Comparison of ENCODE assay signal across 1 cellular context in the genomic region with DNA sequence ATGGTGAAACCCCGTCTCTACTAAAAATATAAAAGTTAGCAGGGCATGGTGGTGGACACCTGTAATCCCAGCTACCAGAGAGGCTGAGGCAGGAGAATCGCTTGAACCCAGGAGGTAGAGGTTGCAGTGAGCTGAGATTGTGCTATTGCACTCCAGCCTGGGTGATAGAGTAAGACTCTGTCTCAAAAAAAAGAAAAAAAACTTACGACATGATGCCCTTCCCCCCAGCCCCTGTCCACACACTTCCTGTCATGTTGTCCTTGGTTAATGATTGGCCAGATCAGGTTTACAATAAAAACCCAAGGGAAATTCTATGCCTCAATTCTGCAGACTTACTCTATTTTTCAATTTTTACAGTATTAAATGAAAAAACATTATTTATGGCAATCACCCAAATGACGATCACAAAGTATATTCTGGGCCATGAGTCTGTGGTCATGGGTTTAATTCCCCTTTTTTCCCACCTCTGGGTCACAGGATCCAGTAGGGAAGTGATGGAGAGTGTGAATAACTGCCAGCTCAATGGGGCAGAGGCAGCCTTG.
TF ChIP-seq lines count a peak whose summit lies in the region.

No MANE protein-coding gene starts in this region.

TF ChIP-seq in HepG2, 621 proteins besides CTCF, POLR2A, EP300 and RAD21 (continued from another document and continues in another):
- TF ChIP-seq, protein P1, sequence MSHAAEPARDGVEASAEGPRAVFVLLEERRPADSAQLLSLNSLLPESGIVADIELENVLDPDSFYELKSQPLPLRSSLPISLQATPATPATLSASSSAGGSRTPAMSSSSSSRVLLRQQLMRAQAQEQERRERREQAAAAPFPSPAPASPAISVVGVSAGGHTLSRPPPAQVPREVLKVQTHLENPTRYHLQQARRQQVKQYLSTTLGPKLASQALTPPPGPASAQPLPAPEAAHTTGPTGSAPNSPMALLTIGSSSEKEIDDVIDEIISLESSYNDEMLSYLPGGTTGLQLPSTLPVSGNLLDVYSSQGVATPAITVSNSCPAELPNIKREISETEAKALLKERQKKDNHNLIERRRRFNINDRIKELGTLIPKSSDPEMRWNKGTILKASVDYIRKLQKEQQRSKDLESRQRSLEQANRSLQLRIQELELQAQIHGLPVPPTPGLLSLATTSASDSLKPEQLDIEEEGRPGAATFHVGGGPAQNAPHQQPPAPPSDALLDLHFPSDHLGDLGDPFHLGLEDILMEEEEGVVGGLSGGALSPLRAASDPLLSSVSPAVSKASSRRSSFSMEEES (CRISPR knock-in tag; IDR thresholded peaks at IDR 0.05), result no peak
- TF ChIP-seq, protein P2, sequence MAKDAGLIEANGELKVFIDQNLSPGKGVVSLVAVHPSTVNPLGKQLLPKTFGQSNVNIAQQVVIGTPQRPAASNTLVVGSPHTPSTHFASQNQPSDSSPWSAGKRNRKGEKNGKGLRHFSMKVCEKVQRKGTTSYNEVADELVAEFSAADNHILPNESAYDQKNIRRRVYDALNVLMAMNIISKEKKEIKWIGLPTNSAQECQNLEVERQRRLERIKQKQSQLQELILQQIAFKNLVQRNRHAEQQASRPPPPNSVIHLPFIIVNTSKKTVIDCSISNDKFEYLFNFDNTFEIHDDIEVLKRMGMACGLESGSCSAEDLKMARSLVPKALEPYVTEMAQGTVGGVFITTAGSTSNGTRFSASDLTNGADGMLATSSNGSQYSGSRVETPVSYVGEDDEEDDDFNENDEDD (CRISPR knock-in tag; IDR thresholded peaks at IDR 0.05; ENCODE audit: borderline replicate concordance), result no peak
- TF ChIP-seq, protein P3, sequence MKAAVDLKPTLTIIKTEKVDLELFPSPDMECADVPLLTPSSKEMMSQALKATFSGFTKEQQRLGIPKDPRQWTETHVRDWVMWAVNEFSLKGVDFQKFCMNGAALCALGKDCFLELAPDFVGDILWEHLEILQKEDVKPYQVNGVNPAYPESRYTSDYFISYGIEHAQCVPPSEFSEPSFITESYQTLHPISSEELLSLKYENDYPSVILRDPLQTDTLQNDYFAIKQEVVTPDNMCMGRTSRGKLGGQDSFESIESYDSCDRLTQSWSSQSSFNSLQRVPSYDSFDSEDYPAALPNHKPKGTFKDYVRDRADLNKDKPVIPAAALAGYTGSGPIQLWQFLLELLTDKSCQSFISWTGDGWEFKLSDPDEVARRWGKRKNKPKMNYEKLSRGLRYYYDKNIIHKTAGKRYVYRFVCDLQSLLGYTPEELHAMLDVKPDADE (CRISPR knock-in tag; IDR thresholded peaks at IDR 0.05), result no peak
- TF ChIP-seq HOXA7 (CRISPR knock-in tag; IDR thresholded peaks at IDR 0.05) (no peak), ELF4 (CRISPR knock-in tag; IDR thresholded peaks at IDR 0.05; ENCODE audit: borderline replicate concordance) (no peak), NR3C1 (CRISPR knock-in tag; IDR thresholded peaks at IDR 0.05) (no peak), CEBPG (CRISPR knock-in tag; IDR thresholded peaks at IDR 0.05) (peak; percentile 44), ZKSCAN5 (CRISPR knock-in tag; IDR thresholded peaks at IDR 0.05) (no peak), RXRA (CRISPR knock-in tag; IDR thresholded peaks at IDR 0.05) (no peak), ZNF138 (CRISPR knock-in tag; IDR thresholded peaks at IDR 0.05; ENCODE audit: low read depth) (no peak), ARNT2 (CRISPR knock-in tag; IDR thresholded peaks at IDR 0.05; ENCODE audit: low read depth) (no peak), SETDB1 (CRISPR knock-in tag; IDR thresholded peaks at IDR 0.05; ENCODE audit: borderline replicate concordance) (no peak), GABPA (IDR thresholded peaks at IDR 0.05; ENCODE audit: low read depth, low read length) (0 out of 2 replicates have a peak, but pooled peaks have one; percentile 5), GABPA (CRISPR knock-in tag; IDR thresholded peaks at IDR 0.05; ENCODE audit: low read depth) (no peak), ZNF207 (IDR thresholded peaks at IDR 0.05; ENCODE audit: borderline replicate concordance) (no peak), ZNF530 (CRISPR knock-in tag; IDR thresholded peaks at IDR 0.05; ENCODE audit: low read depth) (no peak), ISX (CRISPR knock-in tag; conservative IDR thresholded peaks at IDR 0.05) (no peak), ZFYVE20 (CRISPR knock-in tag; IDR thresholded peaks at IDR 0.05; ENCODE audit: borderline replicate concordance, low read depth) (no peak), FOSL1 (CRISPR knock-in tag; IDR thresholded peaks at IDR 0.05; ENCODE audit: borderline replicate concordance) (no peak), MTF2 (CRISPR knock-in tag; IDR thresholded peaks at IDR 0.05; ENCODE audit: borderline replicate concordance) (no peak), ZNF10 (CRISPR knock-in tag; IDR thresholded peaks at IDR 0.05; ENCODE audit: borderline replicate concordance, low read depth) (no peak), ADNP (CRISPR knock-in tag; IDR thresholded peaks at IDR 0.05) (0 out of 2 replicates have a peak, but pooled peaks have one; percentile 51)
- TF ChIP-seq, protein P4, sequence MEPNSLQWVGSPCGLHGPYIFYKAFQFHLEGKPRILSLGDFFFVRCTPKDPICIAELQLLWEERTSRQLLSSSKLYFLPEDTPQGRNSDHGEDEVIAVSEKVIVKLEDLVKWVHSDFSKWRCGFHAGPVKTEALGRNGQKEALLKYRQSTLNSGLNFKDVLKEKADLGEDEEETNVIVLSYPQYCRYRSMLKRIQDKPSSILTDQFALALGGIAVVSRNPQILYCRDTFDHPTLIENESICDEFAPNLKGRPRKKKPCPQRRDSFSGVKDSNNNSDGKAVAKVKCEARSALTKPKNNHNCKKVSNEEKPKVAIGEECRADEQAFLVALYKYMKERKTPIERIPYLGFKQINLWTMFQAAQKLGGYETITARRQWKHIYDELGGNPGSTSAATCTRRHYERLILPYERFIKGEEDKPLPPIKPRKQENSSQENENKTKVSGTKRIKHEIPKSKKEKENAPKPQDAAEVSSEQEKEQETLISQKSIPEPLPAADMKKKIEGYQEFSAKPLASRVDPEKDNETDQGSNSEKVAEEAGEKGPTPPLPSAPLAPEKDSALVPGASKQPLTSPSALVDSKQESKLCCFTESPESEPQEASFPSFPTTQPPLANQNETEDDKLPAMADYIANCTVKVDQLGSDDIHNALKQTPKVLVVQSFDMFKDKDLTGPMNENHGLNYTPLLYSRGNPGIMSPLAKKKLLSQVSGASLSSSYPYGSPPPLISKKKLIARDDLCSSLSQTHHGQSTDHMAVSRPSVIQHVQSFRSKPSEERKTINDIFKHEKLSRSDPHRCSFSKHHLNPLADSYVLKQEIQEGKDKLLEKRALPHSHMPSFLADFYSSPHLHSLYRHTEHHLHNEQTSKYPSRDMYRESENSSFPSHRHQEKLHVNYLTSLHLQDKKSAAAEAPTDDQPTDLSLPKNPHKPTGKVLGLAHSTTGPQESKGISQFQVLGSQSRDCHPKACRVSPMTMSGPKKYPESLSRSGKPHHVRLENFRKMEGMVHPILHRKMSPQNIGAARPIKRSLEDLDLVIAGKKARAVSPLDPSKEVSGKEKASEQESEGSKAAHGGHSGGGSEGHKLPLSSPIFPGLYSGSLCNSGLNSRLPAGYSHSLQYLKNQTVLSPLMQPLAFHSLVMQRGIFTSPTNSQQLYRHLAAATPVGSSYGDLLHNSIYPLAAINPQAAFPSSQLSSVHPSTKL (CRISPR knock-in tag; IDR thresholded peaks at IDR 0.05), result no peak
- TF ChIP-seq, protein P5, sequence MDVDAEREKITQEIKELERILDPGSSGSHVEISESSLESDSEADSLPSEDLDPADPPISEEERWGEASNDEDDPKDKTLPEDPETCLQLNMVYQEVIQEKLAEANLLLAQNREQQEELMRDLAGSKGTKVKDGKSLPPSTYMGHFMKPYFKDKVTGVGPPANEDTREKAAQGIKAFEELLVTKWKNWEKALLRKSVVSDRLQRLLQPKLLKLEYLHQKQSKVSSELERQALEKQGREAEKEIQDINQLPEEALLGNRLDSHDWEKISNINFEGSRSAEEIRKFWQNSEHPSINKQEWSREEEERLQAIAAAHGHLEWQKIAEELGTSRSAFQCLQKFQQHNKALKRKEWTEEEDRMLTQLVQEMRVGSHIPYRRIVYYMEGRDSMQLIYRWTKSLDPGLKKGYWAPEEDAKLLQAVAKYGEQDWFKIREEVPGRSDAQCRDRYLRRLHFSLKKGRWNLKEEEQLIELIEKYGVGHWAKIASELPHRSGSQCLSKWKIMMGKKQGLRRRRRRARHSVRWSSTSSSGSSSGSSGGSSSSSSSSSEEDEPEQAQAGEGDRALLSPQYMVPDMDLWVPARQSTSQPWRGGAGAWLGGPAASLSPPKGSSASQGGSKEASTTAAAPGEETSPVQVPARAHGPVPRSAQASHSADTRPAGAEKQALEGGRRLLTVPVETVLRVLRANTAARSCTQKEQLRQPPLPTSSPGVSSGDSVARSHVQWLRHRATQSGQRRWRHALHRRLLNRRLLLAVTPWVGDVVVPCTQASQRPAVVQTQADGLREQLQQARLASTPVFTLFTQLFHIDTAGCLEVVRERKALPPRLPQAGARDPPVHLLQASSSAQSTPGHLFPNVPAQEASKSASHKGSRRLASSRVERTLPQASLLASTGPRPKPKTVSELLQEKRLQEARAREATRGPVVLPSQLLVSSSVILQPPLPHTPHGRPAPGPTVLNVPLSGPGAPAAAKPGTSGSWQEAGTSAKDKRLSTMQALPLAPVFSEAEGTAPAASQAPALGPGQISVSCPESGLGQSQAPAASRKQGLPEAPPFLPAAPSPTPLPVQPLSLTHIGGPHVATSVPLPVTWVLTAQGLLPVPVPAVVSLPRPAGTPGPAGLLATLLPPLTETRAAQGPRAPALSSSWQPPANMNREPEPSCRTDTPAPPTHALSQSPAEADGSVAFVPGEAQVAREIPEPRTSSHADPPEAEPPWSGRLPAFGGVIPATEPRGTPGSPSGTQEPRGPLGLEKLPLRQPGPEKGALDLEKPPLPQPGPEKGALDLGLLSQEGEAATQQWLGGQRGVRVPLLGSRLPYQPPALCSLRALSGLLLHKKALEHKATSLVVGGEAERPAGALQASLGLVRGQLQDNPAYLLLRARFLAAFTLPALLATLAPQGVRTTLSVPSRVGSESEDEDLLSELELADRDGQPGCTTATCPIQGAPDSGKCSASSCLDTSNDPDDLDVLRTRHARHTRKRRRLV (CRISPR knock-in tag; IDR thresholded peaks at IDR 0.05), result 0 out of 2 replicates have a peak, but pooled peaks have one; percentile 13
- TF ChIP-seq, protein P6, sequence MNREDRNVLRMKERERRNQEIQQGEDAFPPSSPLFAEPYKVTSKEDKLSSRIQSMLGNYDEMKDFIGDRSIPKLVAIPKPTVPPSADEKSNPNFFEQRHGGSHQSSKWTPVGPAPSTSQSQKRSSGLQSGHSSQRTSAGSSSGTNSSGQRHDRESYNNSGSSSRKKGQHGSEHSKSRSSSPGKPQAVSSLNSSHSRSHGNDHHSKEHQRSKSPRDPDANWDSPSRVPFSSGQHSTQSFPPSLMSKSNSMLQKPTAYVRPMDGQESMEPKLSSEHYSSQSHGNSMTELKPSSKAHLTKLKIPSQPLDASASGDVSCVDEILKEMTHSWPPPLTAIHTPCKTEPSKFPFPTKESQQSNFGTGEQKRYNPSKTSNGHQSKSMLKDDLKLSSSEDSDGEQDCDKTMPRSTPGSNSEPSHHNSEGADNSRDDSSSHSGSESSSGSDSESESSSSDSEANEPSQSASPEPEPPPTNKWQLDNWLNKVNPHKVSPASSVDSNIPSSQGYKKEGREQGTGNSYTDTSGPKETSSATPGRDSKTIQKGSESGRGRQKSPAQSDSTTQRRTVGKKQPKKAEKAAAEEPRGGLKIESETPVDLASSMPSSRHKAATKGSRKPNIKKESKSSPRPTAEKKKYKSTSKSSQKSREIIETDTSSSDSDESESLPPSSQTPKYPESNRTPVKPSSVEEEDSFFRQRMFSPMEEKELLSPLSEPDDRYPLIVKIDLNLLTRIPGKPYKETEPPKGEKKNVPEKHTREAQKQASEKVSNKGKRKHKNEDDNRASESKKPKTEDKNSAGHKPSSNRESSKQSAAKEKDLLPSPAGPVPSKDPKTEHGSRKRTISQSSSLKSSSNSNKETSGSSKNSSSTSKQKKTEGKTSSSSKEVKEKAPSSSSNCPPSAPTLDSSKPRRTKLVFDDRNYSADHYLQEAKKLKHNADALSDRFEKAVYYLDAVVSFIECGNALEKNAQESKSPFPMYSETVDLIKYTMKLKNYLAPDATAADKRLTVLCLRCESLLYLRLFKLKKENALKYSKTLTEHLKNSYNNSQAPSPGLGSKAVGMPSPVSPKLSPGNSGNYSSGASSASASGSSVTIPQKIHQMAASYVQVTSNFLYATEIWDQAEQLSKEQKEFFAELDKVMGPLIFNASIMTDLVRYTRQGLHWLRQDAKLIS (CRISPR knock-in tag; IDR thresholded peaks at IDR 0.05), result no peak
- TF ChIP-seq, protein P7, sequence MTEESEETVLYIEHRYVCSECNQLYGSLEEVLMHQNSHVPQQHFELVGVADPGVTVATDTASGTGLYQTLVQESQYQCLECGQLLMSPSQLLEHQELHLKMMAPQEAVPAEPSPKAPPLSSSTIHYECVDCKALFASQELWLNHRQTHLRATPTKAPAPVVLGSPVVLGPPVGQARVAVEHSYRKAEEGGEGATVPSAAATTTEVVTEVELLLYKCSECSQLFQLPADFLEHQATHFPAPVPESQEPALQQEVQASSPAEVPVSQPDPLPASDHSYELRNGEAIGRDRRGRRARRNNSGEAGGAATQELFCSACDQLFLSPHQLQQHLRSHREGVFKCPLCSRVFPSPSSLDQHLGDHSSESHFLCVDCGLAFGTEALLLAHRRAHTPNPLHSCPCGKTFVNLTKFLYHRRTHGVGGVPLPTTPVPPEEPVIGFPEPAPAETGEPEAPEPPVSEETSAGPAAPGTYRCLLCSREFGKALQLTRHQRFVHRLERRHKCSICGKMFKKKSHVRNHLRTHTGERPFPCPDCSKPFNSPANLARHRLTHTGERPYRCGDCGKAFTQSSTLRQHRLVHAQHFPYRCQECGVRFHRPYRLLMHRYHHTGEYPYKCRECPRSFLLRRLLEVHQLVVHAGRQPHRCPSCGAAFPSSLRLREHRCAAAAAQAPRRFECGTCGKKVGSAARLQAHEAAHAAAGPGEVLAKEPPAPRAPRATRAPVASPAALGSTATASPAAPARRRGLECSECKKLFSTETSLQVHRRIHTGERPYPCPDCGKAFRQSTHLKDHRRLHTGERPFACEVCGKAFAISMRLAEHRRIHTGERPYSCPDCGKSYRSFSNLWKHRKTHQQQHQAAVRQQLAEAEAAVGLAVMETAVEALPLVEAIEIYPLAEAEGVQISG (CRISPR knock-in tag; IDR thresholded peaks at IDR 0.05), result no peak
- TF ChIP-seq, protein P8, sequence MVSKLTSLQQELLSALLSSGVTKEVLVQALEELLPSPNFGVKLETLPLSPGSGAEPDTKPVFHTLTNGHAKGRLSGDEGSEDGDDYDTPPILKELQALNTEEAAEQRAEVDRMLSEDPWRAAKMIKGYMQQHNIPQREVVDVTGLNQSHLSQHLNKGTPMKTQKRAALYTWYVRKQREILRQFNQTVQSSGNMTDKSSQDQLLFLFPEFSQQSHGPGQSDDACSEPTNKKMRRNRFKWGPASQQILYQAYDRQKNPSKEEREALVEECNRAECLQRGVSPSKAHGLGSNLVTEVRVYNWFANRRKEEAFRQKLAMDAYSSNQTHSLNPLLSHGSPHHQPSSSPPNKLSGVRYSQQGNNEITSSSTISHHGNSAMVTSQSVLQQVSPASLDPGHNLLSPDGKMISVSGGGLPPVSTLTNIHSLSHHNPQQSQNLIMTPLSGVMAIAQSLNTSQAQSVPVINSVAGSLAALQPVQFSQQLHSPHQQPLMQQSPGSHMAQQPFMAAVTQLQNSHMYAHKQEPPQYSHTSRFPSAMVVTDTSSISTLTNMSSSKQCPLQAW (CRISPR knock-in tag; IDR thresholded peaks at IDR 0.05), result peak; percentile 76
- TF ChIP-seq, protein P9, sequence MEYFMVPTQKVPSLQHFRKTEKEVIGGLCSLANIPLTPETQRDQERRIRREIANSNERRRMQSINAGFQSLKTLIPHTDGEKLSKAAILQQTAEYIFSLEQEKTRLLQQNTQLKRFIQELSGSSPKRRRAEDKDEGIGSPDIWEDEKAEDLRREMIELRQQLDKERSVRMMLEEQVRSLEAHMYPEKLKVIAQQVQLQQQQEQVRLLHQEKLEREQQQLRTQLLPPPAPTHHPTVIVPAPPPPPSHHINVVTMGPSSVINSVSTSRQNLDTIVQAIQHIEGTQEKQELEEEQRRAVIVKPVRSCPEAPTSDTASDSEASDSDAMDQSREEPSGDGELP (IDR thresholded peaks at IDR 0.05; ENCODE audit: borderline replicate concordance, low read depth), result no peak
